Comparison of ENCODE assay signal across 13 cellular contexts in the genomic region with DNA sequence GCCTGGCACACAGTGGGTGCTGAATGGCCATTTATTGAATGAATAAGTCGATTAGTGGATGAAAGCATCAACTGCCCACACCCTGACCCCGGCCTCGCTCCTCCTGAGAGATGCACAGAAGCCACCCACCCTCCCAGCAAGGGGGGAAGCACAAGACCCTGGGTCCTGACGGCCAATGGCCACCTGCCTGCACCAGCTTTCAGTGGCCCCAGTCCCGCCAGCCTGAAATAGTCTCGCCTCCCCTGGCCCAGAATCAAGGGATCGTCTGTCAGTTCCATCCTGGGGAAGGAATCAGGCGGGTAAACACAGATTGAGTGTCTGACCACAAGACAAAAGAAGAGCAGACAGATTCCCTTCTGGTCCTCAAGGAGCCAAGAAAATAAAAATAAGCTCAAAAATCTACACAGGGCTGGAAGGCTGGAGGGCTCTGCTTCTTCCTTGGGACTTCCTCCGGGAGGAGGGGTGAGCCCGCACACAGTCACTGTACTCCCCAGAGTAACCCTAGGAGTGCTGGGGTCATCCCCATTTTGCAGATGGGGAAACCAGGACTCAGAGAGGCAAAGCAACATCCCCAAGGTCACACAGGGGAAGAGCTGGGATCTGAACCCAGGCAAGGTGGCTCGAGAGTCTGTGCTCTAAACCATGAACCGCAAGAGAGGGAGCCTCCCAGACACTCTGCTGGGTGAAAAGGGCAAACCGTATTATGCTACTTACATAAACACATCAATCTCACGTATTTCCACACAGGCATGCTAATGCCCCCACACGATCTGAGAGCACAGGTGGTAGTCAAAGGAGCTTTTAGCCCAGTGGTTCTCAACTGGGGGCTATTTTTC. TPM values are rescaled to one million over a fixed set of nuclear protein-coding genes. Genes with fewer than 3 reads are reported as not detected.
DNase-seq lines count a peak whose midpoint lies in the region; ATAC-seq and TF ChIP-seq lines count a peak whose summit lies in the region.
"Had no signal": no experiment of that assay in that cellular context is flagged by ENCODE, and none has a peak within 500 bp of the region (broad histone marks: within the 10 kb centered on the region; RNA-seq: fewer than 3 reads in every experiment).

No MANE protein-coding gene starts in this region.

- H3K27me3 ChIP-seq in lower lobe of right lung (ENCODE audit: low read depth) = peaks cover 24% of the 10 kb centered on the region
- no peaks in the 10 kb centered on the region for H3K27me3 ChIP-seq in trophoblast cell (ENCODE audit: insufficient read depth, low read length)

- no peaks in the 10 kb centered on the region for H3K79me2 ChIP-seq in trophoblast cell (ENCODE audit: control insufficient read depth, insufficient read depth, low read length, poor library complexity)

- no peak overlapping the region for H3K4me3 Mint-ChIP-seq in activated naive CD4-positive, alpha-beta T cell treated with anti-CD3 and anti-CD28 coated beads for 36 hours
- H3K4me3 Mint-ChIP-seq in activated CD8-positive, alpha-beta T cell treated with anti-CD3 and anti-CD28 coated beads for 36 hours = no peak overlapping the region

- CTCF ChIA-PET in activated naive CD4-positive, alpha-beta T cell treated with anti-CD3 and anti-CD28 coated beads for 36 hours (lab: Charles Lee) = no interaction called here
- CTCF ChIA-PET in activated CD8-positive, alpha-beta T cell treated with anti-CD3 and anti-CD28 coated beads for 36 hours (lab: Charles Lee) = interaction anchor here (0.7 to 1.0 kb wide), 2 partner anchors 19 to 25 kb away, joined by 3 read pairs; no protein-coding TSS in a partner anchor

- no peak overlapping the region for H2AK5ac ChIP-seq in trophoblast cell (ENCODE audit: low read length)

- intact Hi-C loops in activated naive CD4-positive, alpha-beta T cell treated with anti-CD3 and anti-CD28 coated beads for 36 hours (cut with micrococcal nuclease) = loop anchor here (5.0 to 10.0 kb wide), 4 partner anchors 102 to 455 kb away; a partner anchor contains a TSS
- intact Hi-C loops in activated CD8-positive, alpha-beta T cell treated with anti-CD3 and anti-CD28 coated beads for 36 hours (cut with micrococcal nuclease) = loop anchor here (5.0 kb wide), 1 partner anchor 38 kb away; no protein-coding TSS in a partner anchor
- intact Hi-C loops in lower lobe of right lung (cut with DNase I) = no loop called here

- H3K4me3 ChIP-seq in lower lobe of right lung (peak overlapping the region; percentile 4), trophoblast cell (ENCODE audit: low read depth, low read length) (no peak overlapping the region)

- H4K8ac ChIP-seq in trophoblast cell (ENCODE audit: low read depth, low read length) = no peak overlapping the region

- no peaks in the 10 kb centered on the region for H3K27me3 Mint-ChIP-seq in activated naive CD4-positive, alpha-beta T cell treated with anti-CD3 and anti-CD28 coated beads for 36 hours (ENCODE audit: low read depth)
- no peaks in the 10 kb centered on the region for H3K27me3 Mint-ChIP-seq in activated CD8-positive, alpha-beta T cell treated with anti-CD3 and anti-CD28 coated beads for 36 hours

- H3K27ac Mint-ChIP-seq in activated naive CD4-positive, alpha-beta T cell treated with anti-CD3 and anti-CD28 coated beads for 36 hours = peak overlapping the region; percentile 84
- H3K27ac Mint-ChIP-seq in activated CD8-positive, alpha-beta T cell treated with anti-CD3 and anti-CD28 coated beads for 36 hours = peak overlapping the region; percentile 85

- H3K36me3 ChIP-seq in lower lobe of right lung = peaks cover 5% of the 10 kb centered on the region
- no peaks in the 10 kb centered on the region for H3K36me3 ChIP-seq in trophoblast cell (ENCODE audit: control insufficient read depth in 1 of 2, insufficient read depth in 2 of 2, low read length in 2 of 2)

- H4K12ac ChIP-seq in trophoblast cell (ENCODE audit: low read depth, low read length) = no peak overlapping the region

- no peak overlapping the region for H3K27ac ChIP-seq in lower lobe of right lung
- H3K27ac ChIP-seq in substantia nigra (ENCODE audit: low read depth, low read length, poor library complexity, severe bottlenecking) = peak overlapping the region; percentile 61
- no peak overlapping the region for H3K27ac ChIP-seq in trophoblast cell (ENCODE audit: low read depth, low read length)
- H3K27ac ChIP-seq: HL-60, VCaP had no signal

- no peak overlapping the region for H2AFZ ChIP-seq in trophoblast cell (ENCODE audit: insufficient read depth, low read length, poor library complexity)

- H3K9me3 Mint-ChIP-seq in activated naive CD4-positive, alpha-beta T cell treated with anti-CD3 and anti-CD28 coated beads for 36 hours = no peaks in the 10 kb centered on the region
- no peaks in the 10 kb centered on the region for H3K9me3 Mint-ChIP-seq in activated CD8-positive, alpha-beta T cell treated with anti-CD3 and anti-CD28 coated beads for 36 hours

- no peak overlapping the region for H2BK12ac ChIP-seq in trophoblast cell (ENCODE audit: low read length)

- no peaks in the 10 kb centered on the region for H3K79me1 ChIP-seq in trophoblast cell (ENCODE audit: low read length)

- no peak for ATAC-seq in activated CD8-positive, alpha-beta T cell treated with anti-CD3 and anti-CD28 coated beads for 36 hours
- no peak for ATAC-seq in lower lobe of right lung

- no peak overlapping the region for H3K9ac ChIP-seq in trophoblast cell (ENCODE audit: low read length)

- H3K4ac ChIP-seq in trophoblast cell (ENCODE audit: low read depth, low read length) = no peak overlapping the region

- POLR2A ChIA-PET in activated CD8-positive, alpha-beta T cell treated with anti-CD3 and anti-CD28 coated beads for 36 hours (lab: Charles Lee) = interaction anchor here (0.5 to 1.1 kb wide), 3 partner anchors 59 to 84 kb away, joined by 3 read pairs; no protein-coding TSS in a partner anchor

- H3K14ac ChIP-seq in trophoblast cell (ENCODE audit: low read length) = no peak overlapping the region

- H3K18ac ChIP-seq in trophoblast cell (ENCODE audit: low read length) = no peak overlapping the region

- no peak for TF ChIP-seq CTCF in activated CD8-positive, alpha-beta T cell treated with anti-CD3 and anti-CD28 coated beads for 36 hours (IDR thresholded peaks at IDR 0.05)
- TF ChIP-seq CTCF in lower lobe of right lung (IDR thresholded peaks at IDR 0.05) = no peak

- H3K4me1 ChIP-seq in lower lobe of right lung (peaks cover 85% of the 10 kb centered on the region), trophoblast cell (ENCODE audit: control insufficient read depth in 1 of 2, insufficient read depth in 2 of 2, low read length in 2 of 2) (peaks cover 0 to 2% of the 10 kb centered on the region in 2 experiments)

- no peak for DNase-seq in activated naive CD4-positive, alpha-beta T cell treated with anti-CD3 and anti-CD28 coated beads for 36 hours
- DNase-seq in activated naive CD4-positive, alpha-beta T cell treated with anti-CD3 and anti-CD28 coated beads, Interleukin-2, amount 50 U/mL, for 16 hours = no peak
- peak; percentile 48 for DNase-seq in activated CD8-positive, alpha-beta T cell treated with anti-CD3 and anti-CD28 coated beads for 36 hours
- DNase-seq in lower lobe of right lung (no peak), substantia nigra (lab: John Stamatoyannopoulos, UW) (peak in 9 of 49 donors; percentile 14 to 37 (median 22)), cortex of kidney (lab: John Stamatoyannopoulos, UW) (no peak), kidney tubule cell (ENCODE audit: low spot score) (no peak), trophoblast cell (no peak)
- DNase-seq: foreskin melanocyte, NCI-H524, Right ventricle myocardium superior had no signal

- no peak overlapping the region for H2BK5ac ChIP-seq in trophoblast cell (ENCODE audit: low read depth, low read length, poor library complexity)

- no peak overlapping the region for H3K4me2 ChIP-seq in trophoblast cell (ENCODE audit: low read length)

- peaks cover 8% of the 10 kb centered on the region for H3K36me3 Mint-ChIP-seq in activated naive CD4-positive, alpha-beta T cell treated with anti-CD3 and anti-CD28 coated beads for 36 hours (ENCODE audit: low read depth)
- H3K36me3 Mint-ChIP-seq in activated CD8-positive, alpha-beta T cell treated with anti-CD3 and anti-CD28 coated beads for 36 hours (ENCODE audit: low read depth) = peaks cover 65% of the 10 kb centered on the region

- no peak overlapping the region for H3K23ac ChIP-seq in trophoblast cell (ENCODE audit: low read length)

- peaks cover 89% of the 10 kb centered on the region for H3K4me1 Mint-ChIP-seq in activated naive CD4-positive, alpha-beta T cell treated with anti-CD3 and anti-CD28 coated beads for 36 hours (ENCODE audit: low read depth)
- peaks cover 91% of the 10 kb centered on the region for H3K4me1 Mint-ChIP-seq in activated CD8-positive, alpha-beta T cell treated with anti-CD3 and anti-CD28 coated beads for 36 hours (ENCODE audit: low read depth)

- H4K91ac ChIP-seq in trophoblast cell (ENCODE audit: low read depth, low read length) = no peak overlapping the region

- WGBS in trophoblast cell (ENCODE audit: extremely low coverage, insufficient coverage, insufficient read length) = no CpG with 5 or more reads among the region's 15 CpGs

- no peak overlapping the region for H2BK120ac ChIP-seq in trophoblast cell (ENCODE audit: insufficient read depth, low read length, poor library complexity)

- H3K9me3 ChIP-seq in lower lobe of right lung = no peaks in the 10 kb centered on the region
- H3K9me3 ChIP-seq in trophoblast cell (ENCODE audit: insufficient read depth, low read depth, low read length) = no peaks in the 10 kb centered on the region

RNA-seq across cellular contexts. Expression of a gene that starts 7.8 kb away (rescaled TPM):
- total RNA-seq in activated naive CD4-positive, alpha-beta T cell treated with anti-CD3 and anti-CD28 coated beads for 36 hours = 10 to 100 TPM; 43.7 to 44.2 TPM
- total RNA-seq in activated CD8-positive, alpha-beta T cell treated with anti-CD3 and anti-CD28 coated beads for 36 hours = 10 to 100 TPM; 79.7 to 80.5 TPM
- total RNA-seq in lower lobe of right lung = 78.2 TPM
- 9.3 and 10.5 TPM in 2 replicates for polyA plus RNA-seq in trophoblast cell (2013)
